Comparison of ENCODE assay signal across 1 cellular context in the genomic region with DNA sequence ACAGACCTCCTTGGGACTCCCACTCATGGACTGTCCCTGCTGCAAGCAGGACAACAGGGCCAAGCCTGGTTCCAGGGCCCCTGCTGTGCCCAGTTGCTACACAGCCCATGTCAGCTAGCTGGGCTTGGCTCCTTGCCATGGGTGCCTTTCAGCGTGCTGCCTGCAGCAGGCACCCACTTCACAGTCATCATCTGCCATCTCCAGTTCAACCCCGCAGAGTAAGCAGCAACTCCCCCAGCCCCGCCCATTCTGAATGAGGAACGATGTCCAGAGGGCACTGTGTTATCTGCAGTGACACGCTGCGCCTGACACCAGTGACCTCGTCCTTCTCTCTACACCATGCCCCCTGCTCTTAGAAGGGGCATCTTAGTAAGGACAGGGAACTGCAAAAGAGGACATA.
TF ChIP-seq lines count a peak whose summit lies in the region.

No MANE protein-coding gene starts in this region.

TF ChIP-seq in K562, 482 proteins besides CTCF, POLR2A, EP300 and RAD21:
- TF ChIP-seq, protein P1, sequence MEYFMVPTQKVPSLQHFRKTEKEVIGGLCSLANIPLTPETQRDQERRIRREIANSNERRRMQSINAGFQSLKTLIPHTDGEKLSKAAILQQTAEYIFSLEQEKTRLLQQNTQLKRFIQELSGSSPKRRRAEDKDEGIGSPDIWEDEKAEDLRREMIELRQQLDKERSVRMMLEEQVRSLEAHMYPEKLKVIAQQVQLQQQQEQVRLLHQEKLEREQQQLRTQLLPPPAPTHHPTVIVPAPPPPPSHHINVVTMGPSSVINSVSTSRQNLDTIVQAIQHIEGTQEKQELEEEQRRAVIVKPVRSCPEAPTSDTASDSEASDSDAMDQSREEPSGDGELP (CRISPR knock-in tag; IDR thresholded peaks at IDR 0.05; ENCODE audit: borderline replicate concordance), result peak; percentile 16; the same call in 1 of the 2 replicates
- peak; percentile 25; the same call in 1 of the 2 replicates for TF ChIP-seq CTBP1 (IDR thresholded peaks at IDR 0.05; ENCODE audit: borderline replicate concordance)
- peak; percentile 66 for TF ChIP-seq ZNF316 (IDR thresholded peaks at IDR 0.05)
- peak; percentile 89 for TF ChIP-seq NFIC (IDR thresholded peaks at IDR 0.05)
